1 cellular context compared by ENCODE assay signal in the genomic region with DNA sequence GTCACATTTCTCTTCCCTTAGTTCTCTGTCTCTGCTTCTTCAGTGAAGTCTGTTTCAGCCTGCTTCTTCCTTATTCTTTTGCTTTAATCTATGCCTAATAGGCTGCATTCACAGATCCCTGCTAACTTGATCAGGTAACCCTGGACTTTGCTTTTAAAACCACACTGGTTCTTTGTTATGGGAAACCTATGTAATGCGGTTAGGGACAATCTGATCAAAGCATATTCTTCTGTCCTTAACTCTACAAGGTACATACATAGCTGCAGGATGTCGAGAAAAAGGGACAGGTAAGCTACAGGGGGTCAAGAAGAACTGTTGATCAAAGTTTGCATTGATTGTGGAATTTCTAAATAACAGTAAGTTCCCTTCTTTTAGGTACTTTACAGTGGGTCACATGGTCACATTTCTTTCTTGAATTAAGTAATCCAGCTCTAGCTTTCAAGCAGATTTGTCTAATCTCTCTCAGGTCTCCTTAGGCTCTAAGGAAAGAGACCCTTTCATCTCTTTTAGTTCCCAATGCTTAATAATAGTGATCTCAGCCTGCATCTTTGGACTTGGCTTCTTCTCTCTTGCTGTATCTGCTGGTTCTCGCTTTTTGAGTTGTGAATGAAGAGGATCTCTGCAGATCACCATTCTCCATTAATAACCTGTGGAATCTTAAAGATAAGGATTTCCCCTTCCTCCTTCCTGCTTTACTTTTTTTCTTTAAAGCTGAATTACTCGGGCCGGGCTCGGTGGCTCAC.
TF ChIP-seq lines count a peak whose summit lies in the region.

No MANE protein-coding gene starts in this region.

TF ChIP-seq in HepG2, 621 proteins besides CTCF, POLR2A, EP300 and RAD21 (continues in another document):
- peak; percentile 38; the same call in 1 of the 2 replicates for TF ChIP-seq BCL6 (CRISPR knock-in tag; IDR thresholded peaks at IDR 0.05)
- TF ChIP-seq, protein P1, sequence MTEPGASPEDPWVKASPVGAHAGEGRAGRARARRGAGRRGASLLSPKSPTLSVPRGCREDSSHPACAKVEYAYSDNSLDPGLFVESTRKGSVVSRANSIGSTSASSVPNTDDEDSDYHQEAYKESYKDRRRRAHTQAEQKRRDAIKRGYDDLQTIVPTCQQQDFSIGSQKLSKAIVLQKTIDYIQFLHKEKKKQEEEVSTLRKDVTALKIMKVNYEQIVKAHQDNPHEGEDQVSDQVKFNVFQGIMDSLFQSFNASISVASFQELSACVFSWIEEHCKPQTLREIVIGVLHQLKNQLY (CRISPR knock-in tag; IDR thresholded peaks at IDR 0.05) = 0 out of 2 replicates have a peak, but pooled peaks have one; percentile 0
- TF ChIP-seq MED1 (CRISPR knock-in tag; IDR thresholded peaks at IDR 0.05) = peak; percentile 9; the same call in 1 of the 2 replicates
- no peak for TF ChIP-seq ZBTB7A (CRISPR knock-in tag; IDR thresholded peaks at IDR 0.05)
- TF ChIP-seq CREM (IDR thresholded peaks at IDR 0.05) = peak; percentile 57
- no peak for TF ChIP-seq CREM (CRISPR knock-in tag; IDR thresholded peaks at IDR 0.05)
- TF ChIP-seq CREB1 (IDR thresholded peaks at IDR 0.05) = no peak
- TF ChIP-seq CREB1 (CRISPR knock-in tag; IDR thresholded peaks at IDR 0.05) = 0 out of 2 replicates have a peak, but pooled peaks have one; percentile 49
- no peak for TF ChIP-seq SP1 (IDR thresholded peaks at IDR 0.05)
- no peak for TF ChIP-seq SP1 (CRISPR knock-in tag; IDR thresholded peaks at IDR 0.05)
- no peak for TF ChIP-seq ZNF264 (CRISPR knock-in tag; IDR thresholded peaks at IDR 0.05)
- TF ChIP-seq, protein P2, sequence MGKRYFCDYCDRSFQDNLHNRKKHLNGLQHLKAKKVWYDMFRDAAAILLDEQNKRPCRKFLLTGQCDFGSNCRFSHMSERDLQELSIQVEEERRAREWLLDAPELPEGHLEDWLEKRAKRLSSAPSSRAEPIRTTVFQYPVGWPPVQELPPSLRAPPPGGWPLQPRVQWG (CRISPR knock-in tag; IDR thresholded peaks at IDR 0.05; ENCODE audit: borderline replicate concordance, low read depth) = no peak
- TF ChIP-seq, protein P3, sequence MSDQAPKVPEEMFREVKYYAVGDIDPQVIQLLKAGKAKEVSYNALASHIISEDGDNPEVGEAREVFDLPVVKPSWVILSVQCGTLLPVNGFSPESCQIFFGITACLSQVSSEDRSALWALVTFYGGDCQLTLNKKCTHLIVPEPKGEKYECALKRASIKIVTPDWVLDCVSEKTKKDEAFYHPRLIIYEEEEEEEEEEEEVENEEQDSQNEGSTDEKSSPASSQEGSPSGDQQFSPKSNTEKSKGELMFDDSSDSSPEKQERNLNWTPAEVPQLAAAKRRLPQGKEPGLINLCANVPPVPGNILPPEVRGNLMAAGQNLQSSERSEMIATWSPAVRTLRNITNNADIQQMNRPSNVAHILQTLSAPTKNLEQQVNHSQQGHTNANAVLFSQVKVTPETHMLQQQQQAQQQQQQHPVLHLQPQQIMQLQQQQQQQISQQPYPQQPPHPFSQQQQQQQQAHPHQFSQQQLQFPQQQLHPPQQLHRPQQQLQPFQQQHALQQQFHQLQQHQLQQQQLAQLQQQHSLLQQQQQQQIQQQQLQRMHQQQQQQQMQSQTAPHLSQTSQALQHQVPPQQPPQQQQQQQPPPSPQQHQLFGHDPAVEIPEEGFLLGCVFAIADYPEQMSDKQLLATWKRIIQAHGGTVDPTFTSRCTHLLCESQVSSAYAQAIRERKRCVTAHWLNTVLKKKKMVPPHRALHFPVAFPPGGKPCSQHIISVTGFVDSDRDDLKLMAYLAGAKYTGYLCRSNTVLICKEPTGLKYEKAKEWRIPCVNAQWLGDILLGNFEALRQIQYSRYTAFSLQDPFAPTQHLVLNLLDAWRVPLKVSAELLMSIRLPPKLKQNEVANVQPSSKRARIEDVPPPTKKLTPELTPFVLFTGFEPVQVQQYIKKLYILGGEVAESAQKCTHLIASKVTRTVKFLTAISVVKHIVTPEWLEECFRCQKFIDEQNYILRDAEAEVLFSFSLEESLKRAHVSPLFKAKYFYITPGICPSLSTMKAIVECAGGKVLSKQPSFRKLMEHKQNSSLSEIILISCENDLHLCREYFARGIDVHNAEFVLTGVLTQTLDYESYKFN (CRISPR knock-in tag; conservative IDR thresholded peaks at IDR 0.05) = peak; percentile 45; the same call in 1 of the 2 replicates
- no peak for TF ChIP-seq SRY (CRISPR knock-in tag; IDR thresholded peaks at IDR 0.05)
- TF ChIP-seq BRCA1 (CRISPR knock-in tag; IDR thresholded peaks at IDR 0.05) = no peak
- TF ChIP-seq, protein P4, sequence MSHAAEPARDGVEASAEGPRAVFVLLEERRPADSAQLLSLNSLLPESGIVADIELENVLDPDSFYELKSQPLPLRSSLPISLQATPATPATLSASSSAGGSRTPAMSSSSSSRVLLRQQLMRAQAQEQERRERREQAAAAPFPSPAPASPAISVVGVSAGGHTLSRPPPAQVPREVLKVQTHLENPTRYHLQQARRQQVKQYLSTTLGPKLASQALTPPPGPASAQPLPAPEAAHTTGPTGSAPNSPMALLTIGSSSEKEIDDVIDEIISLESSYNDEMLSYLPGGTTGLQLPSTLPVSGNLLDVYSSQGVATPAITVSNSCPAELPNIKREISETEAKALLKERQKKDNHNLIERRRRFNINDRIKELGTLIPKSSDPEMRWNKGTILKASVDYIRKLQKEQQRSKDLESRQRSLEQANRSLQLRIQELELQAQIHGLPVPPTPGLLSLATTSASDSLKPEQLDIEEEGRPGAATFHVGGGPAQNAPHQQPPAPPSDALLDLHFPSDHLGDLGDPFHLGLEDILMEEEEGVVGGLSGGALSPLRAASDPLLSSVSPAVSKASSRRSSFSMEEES (CRISPR knock-in tag; IDR thresholded peaks at IDR 0.05) = peak; percentile 39; the same call in 1 of the 2 replicates
- TF ChIP-seq, protein P5, sequence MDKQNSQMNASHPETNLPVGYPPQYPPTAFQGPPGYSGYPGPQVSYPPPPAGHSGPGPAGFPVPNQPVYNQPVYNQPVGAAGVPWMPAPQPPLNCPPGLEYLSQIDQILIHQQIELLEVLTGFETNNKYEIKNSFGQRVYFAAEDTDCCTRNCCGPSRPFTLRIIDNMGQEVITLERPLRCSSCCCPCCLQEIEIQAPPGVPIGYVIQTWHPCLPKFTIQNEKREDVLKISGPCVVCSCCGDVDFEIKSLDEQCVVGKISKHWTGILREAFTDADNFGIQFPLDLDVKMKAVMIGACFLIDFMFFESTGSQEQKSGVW (CRISPR knock-in tag; IDR thresholded peaks at IDR 0.05; ENCODE audit: borderline replicate concordance) = no peak
- no peak for TF ChIP-seq ZNF17 (CRISPR knock-in tag; IDR thresholded peaks at IDR 0.05)
- TF ChIP-seq ZNF3 (CRISPR knock-in tag; IDR thresholded peaks at IDR 0.05) = no peak
- 0 out of 2 replicates have a peak, but pooled peaks have one; percentile 36 for TF ChIP-seq RBFOX2 (IDR thresholded peaks at IDR 0.05; ENCODE audit: low read depth, low read length)
- TF ChIP-seq SIX4 (CRISPR knock-in tag; IDR thresholded peaks at IDR 0.05) = no peak
- TF ChIP-seq PPARG (CRISPR knock-in tag; conservative IDR thresholded peaks at IDR 0.05) = no peak
- TF ChIP-seq, protein P6, sequence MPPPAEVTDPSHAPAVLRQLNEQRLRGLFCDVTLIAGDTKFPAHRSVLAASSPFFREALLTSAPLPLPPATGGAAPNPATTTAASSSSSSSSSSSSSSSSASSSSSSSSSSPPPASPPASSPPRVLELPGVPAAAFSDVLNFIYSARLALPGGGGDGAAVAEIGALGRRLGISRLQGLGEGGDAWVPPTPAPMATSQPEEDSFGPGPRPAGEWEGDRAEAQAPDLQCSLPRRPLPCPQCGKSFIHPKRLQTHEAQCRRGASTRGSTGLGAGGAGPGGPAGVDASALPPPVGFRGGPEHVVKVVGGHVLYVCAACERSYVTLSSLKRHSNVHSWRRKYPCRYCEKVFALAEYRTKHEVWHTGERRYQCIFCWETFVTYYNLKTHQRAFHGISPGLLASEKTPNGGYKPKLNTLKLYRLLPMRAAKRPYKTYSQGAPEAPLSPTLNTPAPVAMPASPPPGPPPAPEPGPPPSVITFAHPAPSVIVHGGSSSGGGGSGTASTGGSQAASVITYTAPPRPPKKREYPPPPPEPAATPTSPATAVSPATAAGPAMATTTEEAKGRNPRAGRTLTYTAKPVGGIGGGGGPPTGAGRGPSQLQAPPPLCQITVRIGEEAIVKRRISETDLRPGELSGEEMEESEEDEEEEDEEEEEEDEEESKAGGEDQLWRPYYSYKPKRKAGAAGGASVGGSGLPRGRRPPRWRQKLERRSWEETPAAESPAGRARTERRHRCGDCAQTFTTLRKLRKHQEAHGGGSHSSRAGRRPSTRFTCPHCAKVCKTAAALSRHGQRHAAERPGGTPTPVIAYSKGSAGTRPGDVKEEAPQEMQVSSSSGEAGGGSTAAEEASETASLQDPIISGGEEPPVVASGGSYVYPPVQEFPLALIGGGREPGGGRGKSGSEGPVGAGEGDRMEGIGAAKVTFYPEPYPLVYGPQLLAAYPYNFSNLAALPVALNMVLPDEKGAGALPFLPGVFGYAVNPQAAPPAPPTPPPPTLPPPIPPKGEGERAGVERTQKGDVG (CRISPR knock-in tag; IDR thresholded peaks at IDR 0.05; ENCODE audit: borderline replicate concordance) = no peak
- peak; percentile 70 for TF ChIP-seq HNF4A (CRISPR knock-in tag; IDR thresholded peaks at IDR 0.05)
- 0 out of 2 replicates have a peak, but pooled peaks have one; percentile 48 for TF ChIP-seq HMG20B (CRISPR knock-in tag; conservative IDR thresholded peaks at IDR 0.05)
- 0 out of 2 replicates have a peak, but pooled peaks have one; percentile 12 for TF ChIP-seq SIX1 (CRISPR knock-in tag; IDR thresholded peaks at IDR 0.05; ENCODE audit: borderline replicate concordance)
- TF ChIP-seq, protein P7, sequence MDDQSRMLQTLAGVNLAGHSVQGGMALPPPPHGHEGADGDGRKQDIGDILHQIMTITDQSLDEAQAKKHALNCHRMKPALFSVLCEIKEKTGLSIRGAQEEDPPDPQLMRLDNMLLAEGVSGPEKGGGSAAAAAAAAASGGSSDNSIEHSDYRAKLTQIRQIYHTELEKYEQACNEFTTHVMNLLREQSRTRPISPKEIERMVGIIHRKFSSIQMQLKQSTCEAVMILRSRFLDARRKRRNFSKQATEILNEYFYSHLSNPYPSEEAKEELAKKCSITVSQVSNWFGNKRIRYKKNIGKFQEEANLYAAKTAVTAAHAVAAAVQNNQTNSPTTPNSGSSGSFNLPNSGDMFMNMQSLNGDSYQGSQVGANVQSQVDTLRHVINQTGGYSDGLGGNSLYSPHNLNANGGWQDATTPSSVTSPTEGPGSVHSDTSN (CRISPR knock-in tag; IDR thresholded peaks at IDR 0.05; ENCODE audit: borderline replicate concordance) = no peak
- peak; percentile 62; the same call in 1 of the 2 replicates for TF ChIP-seq TCF7L2 (IDR thresholded peaks at IDR 0.05; ENCODE audit: low read depth, low read length)
- TF ChIP-seq RAD51 (IDR thresholded peaks at IDR 0.05; ENCODE audit: borderline replicate concordance) = 0 out of 2 replicates have a peak, but pooled peaks have one; percentile 7
- no peak for TF ChIP-seq ZSCAN31 (CRISPR knock-in tag; IDR thresholded peaks at IDR 0.05; ENCODE audit: low read depth)
- TF ChIP-seq KLF11 (CRISPR knock-in tag; IDR thresholded peaks at IDR 0.05) = no peak
- TF ChIP-seq ZNF546 (CRISPR knock-in tag; conservative IDR thresholded peaks at IDR 0.05) = no peak
- no peak for TF ChIP-seq ETV6 (CRISPR knock-in tag; conservative IDR thresholded peaks at IDR 0.05)
- TF ChIP-seq SMYD3 (CRISPR knock-in tag; IDR thresholded peaks at IDR 0.05) = 0 out of 2 replicates have a peak, but pooled peaks have one; percentile 36
- TF ChIP-seq ZEB1 (IDR thresholded peaks at IDR 0.05; ENCODE audit: insufficient replicate concordance, low read depth) = peak; percentile 86
- peak; percentile 46 for TF ChIP-seq FOXA3 (CRISPR knock-in tag; IDR thresholded peaks at IDR 0.05)
- TF ChIP-seq SOX6 (IDR thresholded peaks at IDR 0.05) = no peak
- TF ChIP-seq SOX6 (CRISPR knock-in tag; IDR thresholded peaks at IDR 0.05) = peak; percentile 77
- 0 out of 2 replicates have a peak, but pooled peaks have one; percentile 7 for TF ChIP-seq ESRRA (CRISPR knock-in tag; IDR thresholded peaks at IDR 0.05; ENCODE audit: low read depth)
- no peak for TF ChIP-seq ZSCAN21 (CRISPR knock-in tag; IDR thresholded peaks at IDR 0.05; ENCODE audit: borderline replicate concordance)
- TF ChIP-seq, protein P8, sequence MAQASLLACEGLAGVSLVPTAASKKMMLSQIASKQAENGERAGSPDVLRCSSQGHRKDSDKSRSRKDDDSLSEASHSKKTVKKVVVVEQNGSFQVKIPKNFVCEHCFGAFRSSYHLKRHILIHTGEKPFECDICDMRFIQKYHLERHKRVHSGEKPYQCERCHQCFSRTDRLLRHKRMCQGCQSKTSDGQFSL (CRISPR knock-in tag; IDR thresholded peaks at IDR 0.05) = no peak
- TF ChIP-seq HDAC1 (CRISPR knock-in tag; IDR thresholded peaks at IDR 0.05) = 0 out of 2 replicates have a peak, but pooled peaks have one; percentile 47
- peak; percentile 95 for TF ChIP-seq GZF1 (CRISPR knock-in tag; IDR thresholded peaks at IDR 0.05)
- TF ChIP-seq ZNF83 (CRISPR knock-in tag; IDR thresholded peaks at IDR 0.05; ENCODE audit: borderline replicate concordance) = no peak
- peak; percentile 56; the same call in 1 of the 2 replicates for TF ChIP-seq SSRP1 (CRISPR knock-in tag; IDR thresholded peaks at IDR 0.05)
- TF ChIP-seq NR2F2 (IDR thresholded peaks at IDR 0.05; ENCODE audit: borderline replicate concordance, low read depth) = 0 out of 2 replicates have a peak, but pooled peaks have one; percentile 30
- TF ChIP-seq, protein P9, sequence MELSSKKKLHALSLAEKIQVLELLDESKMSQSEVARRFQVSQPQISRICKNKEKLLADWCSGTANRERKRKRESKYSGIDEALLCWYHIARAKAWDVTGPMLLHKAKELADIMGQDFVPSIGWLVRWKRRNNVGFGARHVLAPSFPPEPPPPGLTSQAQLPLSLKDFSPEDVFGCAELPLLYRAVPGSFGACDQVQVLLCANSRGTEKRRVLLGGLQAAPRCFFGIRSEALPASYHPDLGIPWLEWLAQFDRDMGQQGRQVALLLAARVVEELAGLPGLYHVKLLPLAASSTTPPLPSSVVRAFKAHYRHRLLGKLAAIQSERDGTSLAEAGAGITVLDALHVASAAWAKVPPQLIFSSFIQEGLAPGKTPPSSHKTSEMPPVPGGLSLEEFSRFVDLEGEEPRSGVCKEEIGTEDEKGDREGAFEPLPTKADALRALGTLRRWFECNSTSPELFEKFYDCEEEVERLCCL (CRISPR knock-in tag; IDR thresholded peaks at IDR 0.05; ENCODE audit: borderline replicate concordance) = no peak
- no peak for TF ChIP-seq ZNF234 (CRISPR knock-in tag; conservative IDR thresholded peaks at IDR 0.05)
- TF ChIP-seq RORA (CRISPR knock-in tag; IDR thresholded peaks at IDR 0.05) = no peak
- TF ChIP-seq, protein P10, sequence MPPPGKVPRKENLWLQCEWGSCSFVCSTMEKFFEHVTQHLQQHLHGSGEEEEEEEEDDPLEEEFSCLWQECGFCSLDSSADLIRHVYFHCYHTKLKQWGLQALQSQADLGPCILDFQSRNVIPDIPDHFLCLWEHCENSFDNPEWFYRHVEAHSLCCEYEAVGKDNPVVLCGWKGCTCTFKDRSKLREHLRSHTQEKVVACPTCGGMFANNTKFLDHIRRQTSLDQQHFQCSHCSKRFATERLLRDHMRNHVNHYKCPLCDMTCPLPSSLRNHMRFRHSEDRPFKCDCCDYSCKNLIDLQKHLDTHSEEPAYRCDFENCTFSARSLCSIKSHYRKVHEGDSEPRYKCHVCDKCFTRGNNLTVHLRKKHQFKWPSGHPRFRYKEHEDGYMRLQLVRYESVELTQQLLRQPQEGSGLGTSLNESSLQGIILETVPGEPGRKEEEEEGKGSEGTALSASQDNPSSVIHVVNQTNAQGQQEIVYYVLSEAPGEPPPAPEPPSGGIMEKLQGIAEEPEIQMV (CRISPR knock-in tag; IDR thresholded peaks at IDR 0.05; ENCODE audit: low read depth) = no peak
- no peak for TF ChIP-seq TBX3 (IDR thresholded peaks at IDR 0.05; ENCODE audit: borderline replicate concordance)
- no peak for TF ChIP-seq ATRX (CRISPR knock-in tag; IDR thresholded peaks at IDR 0.05; ENCODE audit: borderline replicate concordance)
- TF ChIP-seq ZNF331 (CRISPR knock-in tag; IDR thresholded peaks at IDR 0.05) = 0 out of 2 replicates have a peak, but pooled peaks have one; percentile 28
